Comparison of ENCODE assay signal across 9 cellular contexts in the genomic region with DNA sequence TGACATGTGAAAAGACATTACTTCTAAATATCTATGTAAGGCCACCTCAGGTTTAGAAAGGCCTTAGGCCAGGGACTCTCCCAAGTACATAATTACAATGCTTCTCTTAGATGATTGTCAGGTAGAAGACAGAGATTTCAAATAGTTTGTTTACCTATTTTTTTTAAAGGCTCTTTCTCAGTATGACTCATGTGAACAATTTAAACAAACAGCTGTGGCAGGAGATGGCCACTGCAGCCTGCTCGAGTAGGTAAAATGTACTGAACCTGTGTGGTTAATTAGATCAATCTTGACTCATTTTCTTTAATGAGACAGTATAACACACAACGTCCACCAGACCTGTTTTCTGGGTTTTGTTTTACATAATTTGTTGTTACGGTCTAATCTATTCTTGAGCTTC. TPM values are rescaled to one million over a fixed set of nuclear protein-coding genes. Genes with fewer than 3 reads are reported as not detected.
DNase-seq lines count a peak whose midpoint lies in the region; ATAC-seq, FAIRE-seq and TF ChIP-seq lines count a peak whose summit lies in the region.
"Had no signal": no experiment of that assay in that cellular context is flagged by ENCODE, and none has a peak within 500 bp of the region (broad histone marks: within the 10 kb centered on the region; RNA-seq: fewer than 3 reads in every experiment).

No MANE protein-coding gene starts in this region.

- TF ChIP-seq RAD21 in K562 (CRISPR knock-in tag; conservative IDR thresholded peaks at IDR 0.05 in 1 of 2, IDR thresholded peaks at IDR 0.05 in 1 of 2): no peak

- peaks cover 76% of the 10 kb centered on the region for H3K36me3 Mint-ChIP-seq in activated CD4-positive, alpha-beta T cell treated with anti-CD3 and anti-CD28 coated beads, Interleukin-2, amount 10 ng/mL, durations not matched to agents 7 days and 5 days (ENCODE audit: low read depth)

- no peak overlapping the region for H3K4me3 ChIP-seq in K562
- no peak overlapping the region for H3K4me3 ChIP-seq in HAP-1
- H3K4me3 ChIP-seq in upper lobe of left lung: no peak overlapping the region
- H3K4me3 ChIP-seq: BLaER1 treated with 17β-estradiol and CSF1 and Interleukin-3, amounts not matched to agents 10 nM and 100 nM had no signal

- peak; percentile 71 for FAIRE-seq in K562 (lab: Jason Lieb, UNC)

- H3K27me3 ChIP-seq in K562 (ENCODE audit: control insufficient read depth in 2 of 2, insufficient read depth in 2 of 2, low read length in 2 of 2): no peaks in the 10 kb centered on the region
- no peaks in the 10 kb centered on the region for H3K27me3 ChIP-seq in HAP-1 (ENCODE audit: low read depth)
- no peaks in the 10 kb centered on the region for H3K27me3 ChIP-seq in upper lobe of left lung
- H3K27me3 ChIP-seq: BLaER1 treated with 17β-estradiol and CSF1 and Interleukin-3, amounts not matched to agents 10 nM and 100 nM had no signal

- no TSS peak for BruUV-seq in K562 (replicated peaks; lab: Mats Ljungman, UMichigan)

- peak overlapping the region; percentile 91 for H3K27ac Mint-ChIP-seq in activated CD4-positive, alpha-beta T cell treated with anti-CD3 and anti-CD28 coated beads, Interleukin-2, amount 10 ng/mL, durations not matched to agents 7 days and 5 days

- H3K36me3 ChIP-seq in K562 (ENCODE audit: control insufficient read depth, insufficient read depth, low read length): no peaks in the 10 kb centered on the region
- no peaks in the 10 kb centered on the region for H3K36me3 ChIP-seq in HAP-1 (replicated peaks)
- H3K36me3 ChIP-seq in upper lobe of left lung: no peaks in the 10 kb centered on the region

- in situ Hi-C loops in K562 (cut with MboI): no loop called here
- in situ Hi-C loops in HAP-1 (cut with MboI; ENCODE audit: low sequenced_read_pairs): no loop called here

- no peaks in the 10 kb centered on the region for H3K9me3 Mint-ChIP-seq in activated CD4-positive, alpha-beta T cell treated with anti-CD3 and anti-CD28 coated beads, Interleukin-2, amount 10 ng/mL, durations not matched to agents 7 days and 5 days

- H3K9ac ChIP-seq in K562 (ENCODE audit: insufficient read depth in 1 of 2, low read depth in 2 of 2, low read length in 2 of 2): no peak overlapping the region
- H3K9ac ChIP-seq: BLaER1 treated with 17β-estradiol and CSF1 and Interleukin-3, amounts not matched to agents 10 nM and 100 nM had no signal

- ATAC-seq in HG02759 (IDR thresholded peaks at IDR 0.05; ENCODE audit: unreplicated experiment) (peak; percentile 87), K562 (peak; percentile 22), upper lobe of left lung (ENCODE audit: low FRiP score in 2 of 2) (no peak)

- TF ChIP-seq POLR2A in K562 (conservative IDR thresholded peaks at IDR 0.05): no peak
- TF ChIP-seq POLR2A in upper lobe of left lung (IDR thresholded peaks at IDR 0.05): no peak

- H3K9me1 ChIP-seq in K562 (ENCODE audit: control insufficient read depth, insufficient read depth, low read length): no peaks in the 10 kb centered on the region

- CTCF ChIA-PET in activated CD4-positive, alpha-beta T cell treated with anti-CD3 and anti-CD28 coated beads, Interleukin-2, amount 10 ng/mL, durations not matched to agents 7 days and 5 days (lab: Charles Lee): interaction anchor here (0.6 to 4.1 kb wide), 9 partner anchors 10 to 525 kb away, joined by 3 to 17 read pairs (median 3); no protein-coding TSS in a partner anchor
- CTCF ChIA-PET in K562 (lab: Yijun Ruan, JAX; ENCODE audit: low intra/inter-chr PET ratio): no interaction called here

- H3K4me1 Mint-ChIP-seq in activated CD4-positive, alpha-beta T cell treated with anti-CD3 and anti-CD28 coated beads, Interleukin-2, amount 10 ng/mL, durations not matched to agents 7 days and 5 days: peaks cover 91% of the 10 kb centered on the region

- POLR2A ChIA-PET in activated CD4-positive, alpha-beta T cell treated with anti-CD3 and anti-CD28 coated beads, Interleukin-2, amount 10 ng/mL, durations not matched to agents 7 days and 5 days (lab: Charles Lee): interaction anchor here (0.6 to 0.7 kb wide), 2 partner anchors 19 to 267 kb away, joined by 4 to 7 read pairs; no protein-coding TSS in a partner anchor
- POLR2A ChIA-PET in K562 (lab: Yijun Ruan, JAX): interaction anchor here (0.6 to 1.4 kb wide), 2 partner anchors 10 to 56 kb away, joined by 5 read pairs; no protein-coding TSS in a partner anchor

- peak overlapping the region; percentile 58 for H3K4me3 Mint-ChIP-seq in activated CD4-positive, alpha-beta T cell treated with anti-CD3 and anti-CD28 coated beads, Interleukin-2, amount 10 ng/mL, durations not matched to agents 7 days and 5 days

- H3K27ac ChIP-seq in K562 (ENCODE audit: extremely low read depth, low read depth, low read length) (peak overlapping the region; percentile 3; the same call in 1 of the 3 replicates), upper lobe of left lung (no peak overlapping the region)

- 13% methylated on average over 3 of the region's 3 CpGs for WGBS in K562 (ENCODE audit: insufficient coverage, low coverage, missing lambda C conversion rate)
- WGBS in upper lobe of left lung, 2 donors: 61 to 71% methylated on average over 3 of the region's 3 CpGs

- no peak overlapping the region for H3K4me2 ChIP-seq in K562 (ENCODE audit: insufficient read depth, low read length)

- intact Hi-C loops in K562 (cut with micrococcal nuclease): no loop called here

- H2AFZ ChIP-seq in K562 (ENCODE audit: low read depth, low read length): no peak overlapping the region

- H3K27me3 Mint-ChIP-seq in activated CD4-positive, alpha-beta T cell treated with anti-CD3 and anti-CD28 coated beads, Interleukin-2, amount 10 ng/mL, durations not matched to agents 7 days and 5 days: no peaks in the 10 kb centered on the region

- no peak for TF ChIP-seq CTCF in K562 (IDR thresholded peaks at IDR 0.05 in 2 of 3, conservative IDR thresholded peaks at IDR 0.05 in 1 of 3; ENCODE audit: insufficient read depth in 2 of 3, low read depth in 1 of 3, low read length in 3 of 3)
- TF ChIP-seq CTCF in upper lobe of left lung (IDR thresholded peaks at IDR 0.05): no peak

- H4K20me1 ChIP-seq in K562 (replicated peaks; ENCODE audit: control insufficient read depth, insufficient read depth, low read length): no peaks in the 10 kb centered on the region

- TF ChIP-seq EP300 in K562 (IDR thresholded peaks at IDR 0.05; ENCODE audit: low read length): no peak
- TF ChIP-seq EP300 in upper lobe of left lung (IDR thresholded peaks at IDR 0.05): no peak

- H3K4me1 ChIP-seq in K562 (replicated peaks in 1 of 2; ENCODE audit: control insufficient read depth in 2 of 2, insufficient read depth in 2 of 2, low read length in 2 of 2) (peaks cover 19 to 56% of the 10 kb centered on the region in 2 experiments), HAP-1 (peaks cover 3% of the 10 kb centered on the region), upper lobe of left lung (no peaks in the 10 kb centered on the region)

- H3K9me3 ChIP-seq in K562 (replicated peaks; ENCODE audit: control insufficient read depth, insufficient read depth, low read depth, low read length) (no peaks in the 10 kb centered on the region), HAP-1 (no peaks in the 10 kb centered on the region), upper lobe of left lung (no peaks in the 10 kb centered on the region)
- H3K9me3 ChIP-seq: BLaER1 treated with 17β-estradiol and CSF1 and Interleukin-3, amounts not matched to agents 10 nM and 100 nM had no signal

- peak; percentile 49 for DNase-seq in activated CD4-positive, alpha-beta T cell treated with anti-CD3 and anti-CD28 coated beads, Interleukin-2, amount 10 ng/mL, durations not matched to agents 7 days and 5 days
- DNase-seq in activated CD4-positive, alpha-beta T cell treated with anti-CD3 and anti-CD28 coated beads for 4 hours: no peak
- DNase-seq in NCI-H1436 treated with DMSO at 0.1 percent for 48 hours (lab: John Stamatoyannopoulos, UW) (peak; percentile 92), K562 (ENCODE audit: extremely low read depth in 1 of 4, low spot score in 3 of 4) (peak; percentile 19 to 44 (median 28)), hepatic stellate cell (ENCODE audit: low spot score) (no peak), HAP-1 (ENCODE audit: low spot score in 2 of 2) (no peak), upper lobe of left lung (no peak)

- peaks cover 12% of the 10 kb centered on the region; the same call in 1 of the 3 replicates for H3K79me2 ChIP-seq in K562 (ENCODE audit: control insufficient read depth, insufficient read depth, low read length)

TF ChIP-seq in K562, 482 proteins besides CTCF, POLR2A, EP300 and RAD21 (continues in another document):
- TF ChIP-seq E2F3 (CRISPR knock-in tag; IDR thresholded peaks at IDR 0.05) (no peak), MCM2 (IDR thresholded peaks at IDR 0.05; ENCODE audit: low read depth) (no peak)

RNA-seq across cellular contexts. Expression of gene LEF1, which starts 50.2 kb away (rescaled TPM):
- 100 to 1,000 TPM; 386 to 498 TPM for total RNA-seq in activated CD4-positive, alpha-beta T cell treated with anti-CD3 and anti-CD28 coated beads, Interleukin-2, amount 10 ng/mL, durations not matched to agents 7 days and 5 days
- total RNA-seq in K562 (2011; cell fraction: chromatin; rRNA removed; ENCODE audit: low replicate concordance): 78.7 and 97.3 TPM in 2 replicates
- total RNA-seq in K562 (2011; cell fraction: nucleolus; rRNA removed): 31.2 and 41.5 TPM in 2 replicates
- 48.7 and 60.6 TPM in 2 replicates for total RNA-seq in K562 (2011; cell fraction: nucleoplasm; rRNA removed)
- total RNA-seq in K562 (2014; rRNA removed) (22.3 and 23.5 TPM in 2 replicates), K562 (2014; rRNA removed; fragmentation: Illumina TruSeq; extraction: Trizol) (34.5 and 36.9 TPM in 2 replicates), K562 (2015; rRNA removed; fragmentation: Illumina TruSeq; extraction: Trizol) (26.5 and 27.5 TPM in 2 replicates), K562 (2021) (32.5 and 35.4 TPM in 2 replicates), upper lobe of left lung (1 to 10 TPM; 3.3 to 10.0 (median 5.6) TPM)
- polyA plus RNA-seq in K562 (2011; rRNA removed) (54.8 and 67.8 TPM in 2 replicates), K562 (2014; fragmentation: Illumina TruSeq; extraction: Trizol) (60.7 and 81.1 TPM in 2 replicates), K562 (2014; fragmentation: Nextera tagmentation; extraction: Ambion mirVana) (10 to 100 TPM; 15.1 to 17.2 TPM), K562 (2014; rRNA removed) (29.7 and 30.3 TPM in 2 replicates)
- 68.7 and 85.9 TPM in 2 replicates for polyA plus RNA-seq in K562 (2011; cell fraction: cytosol; rRNA removed)
- 76.2 and 88.8 TPM in 2 replicates for polyA plus RNA-seq in K562 (2011; cell fraction: nucleus; rRNA removed)
- polyA plus RNA-seq in K562 (2012): 26.1 and 29.4 TPM in 2 replicates
- 63.7 and 64.4 TPM in 2 replicates for polyA minus RNA-seq in K562 (2011; rRNA and poly(A)+ RNA removed)
- polyA minus RNA-seq in K562 (2011; cell fraction: cytosol; rRNA and poly(A)+ RNA removed): 29.8 and 46.0 TPM in 2 replicates
- polyA minus RNA-seq in K562 (2011; cell fraction: nucleus; rRNA and poly(A)+ RNA removed): 42.4 and 53.4 TPM in 2 replicates

Comparison
In these comparisons a context has a peak if more than half of its experiments do, and no peak if none do; other contexts are left out.
1. DNase-seq: peak in activated CD4-positive, alpha-beta T cell treated with anti-CD3 and anti-CD28 coated beads, Interleukin-2, amount 10 ng/mL, durations not matched to agents 7 days and 5 days (single experiment), NCI-H1436 treated with DMSO at 0.1 percent for 48 hours (single experiment) and K562 (4 of 4); none in activated CD4-positive, alpha-beta T cell treated with anti-CD3 and anti-CD28 coated beads for 4 hours (0 of 2), hepatic stellate cell (single experiment), HAP-1 (0 of 2) and upper lobe of left lung (0 of 2).
2. ATAC-seq: peak in HG02759 (single experiment) and K562 (single experiment); none in upper lobe of left lung (0 of 2).